In genomic region chr11:27363576-27364115, GRCh38 we compare ENCODE assay signal across 8 cellular contexts. TPM values are rescaled to one million over a fixed set of nuclear protein-coding genes. Genes with fewer than 3 reads are reported as not detected.
DNase-seq lines count a peak whose midpoint lies in the region; ATAC-seq, FAIRE-seq and TF ChIP-seq lines count a peak whose summit lies in the region.

No MANE protein-coding gene starts in this region.

- H3K27ac ChIP-seq in DOHH2 (ENCODE audit: low read depth, low read length), result no peak overlapping the region
- H3K27ac ChIP-seq in OCI-LY1 (ENCODE audit: low read depth, low read length, poor library complexity, severe bottlenecking), result no peak overlapping the region
- peak overlapping the region; percentile 2 to 78 (median 55) for H3K27ac ChIP-seq in pancreas

- peak in 2 of 4 donors; percentile 2 to 6 for ATAC-seq in pancreas
- no peak for ATAC-seq in HG02885 (IDR thresholded peaks at IDR 0.05; ENCODE audit: poor library complexity, unreplicated experiment)

- peaks cover 6% of the 10 kb centered on the region for H3K4me1 Mint-ChIP-seq in endothelial cell (ENCODE audit: unreplicated experiment)

- no peaks in the 10 kb centered on the region for H3F3A ChIP-seq in DOHH2 (ENCODE audit: control insufficient read depth, insufficient read depth)
- H3F3A ChIP-seq in OCI-LY1 (ENCODE audit: insufficient read depth, low read length), result no peaks in the 10 kb centered on the region

- peaks cover 23% of the 10 kb centered on the region for H3K4me1 ChIP-seq in DOHH2 (ENCODE audit: control insufficient read depth, low read length)
- H3K4me1 ChIP-seq in OCI-LY1 (ENCODE audit: insufficient read depth, low read length, severe bottlenecking), result peaks cover 25% of the 10 kb centered on the region
- peaks cover 6 to 23% (median 7%) of the 10 kb centered on the region in 3 donors for H3K4me1 ChIP-seq in pancreas

- H2AFZ ChIP-seq in OCI-LY1 (ENCODE audit: low read length), result peak overlapping the region; percentile 61

- H3K9me3 Mint-ChIP-seq in endothelial cell (ENCODE audit: unreplicated experiment), result no peaks in the 10 kb centered on the region

- H3K36me3 ChIP-seq in DOHH2 (ENCODE audit: control insufficient read depth, low read length), result no peaks in the 10 kb centered on the region; the same call in 1 of the 2 replicates
- no peaks in the 10 kb centered on the region for H3K36me3 ChIP-seq in OCI-LY1 (ENCODE audit: insufficient read depth, low read length)
- H3K36me3 ChIP-seq in pancreas, result peaks cover 0 to 5% (median 0%) of the 10 kb centered on the region in 3 donors

- no peaks in the 10 kb centered on the region for H3K36me3 Mint-ChIP-seq in endothelial cell (ENCODE audit: low read depth, unreplicated experiment)

- TF ChIP-seq CTCF in DOHH2 (IDR thresholded peaks at IDR 0.05; ENCODE audit: low read depth, low read length, poor library complexity, severe bottlenecking) (no peak), OCI-LY1 (IDR thresholded peaks at IDR 0.05; ENCODE audit: low read length) (no peak), endothelial cell (IDR thresholded peaks at IDR 0.05; ENCODE audit: unreplicated experiment) (no peak), pancreas (IDR thresholded peaks at IDR 0.05) (no peak)

- H3K4me2 ChIP-seq in DOHH2 (ENCODE audit: low read length) (peak overlapping the region; percentile 92), OCI-LY1 (ENCODE audit: low read length) (peak overlapping the region; percentile 84)

- intact Hi-C loops in pancreas (cut with DNase I), result no loop called here

- peak overlapping the region; percentile 91 for H3K4me3 ChIP-seq in DOHH2 (ENCODE audit: low read length)
- peak overlapping the region; percentile 90 for H3K4me3 ChIP-seq in OCI-LY1 (ENCODE audit: low read depth, low read length, poor library complexity, severe bottlenecking)
- H3K4me3 ChIP-seq in pancreas, result peak overlapping the region; percentile 51 to 76 (median 58)

- H3K9me2 ChIP-seq in DOHH2 (replicated peaks; ENCODE audit: control insufficient read depth, low read length) (no peaks in the 10 kb centered on the region), OCI-LY1 (ENCODE audit: low read depth, low read length) (no peaks in the 10 kb centered on the region)

- FAIRE-seq in pancreas (lab: Jason Lieb, UNC), result no peak

- H3K79me2 ChIP-seq in DOHH2 (ENCODE audit: control insufficient read depth, low read length) (peaks cover 36% of the 10 kb centered on the region), OCI-LY1 (ENCODE audit: insufficient read depth, low read length) (no peaks in the 10 kb centered on the region)

- H4K20me1 ChIP-seq in DOHH2 (ENCODE audit: control insufficient read depth, insufficient read depth, low read depth, low read length) (no peaks in the 10 kb centered on the region), OCI-LY1 (ENCODE audit: insufficient read depth, low read length) (no peaks in the 10 kb centered on the region)

- peak overlapping the region; percentile 86 for H3K9ac ChIP-seq in OCI-LY1 (ENCODE audit: low read length)

- H3K27me3 Mint-ChIP-seq in endothelial cell (ENCODE audit: unreplicated experiment), result peaks cover 3% of the 10 kb centered on the region

- no peak for DNase-seq in endothelial cell (ENCODE audit: low spot score)
- DNase-seq in pancreas, result no peak
- no peak for DNase-seq in SIG-M5 treated with dmso at 0.1 percent for 504 hours (lab: John Stamatoyannopoulos, UW; ENCODE audit: unreplicated experiment)
- DNase-seq in NCI-H526 (lab: John Stamatoyannopoulos, UW), result no peak
- no peak for DNase-seq in hypothalamus (lab: John Stamatoyannopoulos, UW)

- peak overlapping the region; percentile 88 for H3K4me3 Mint-ChIP-seq in endothelial cell (ENCODE audit: unreplicated experiment)

- H3K27me3 ChIP-seq in DOHH2 (ENCODE audit: control insufficient read depth, low read length) (no peaks in the 10 kb centered on the region), OCI-LY1 (ENCODE audit: insufficient read depth, low read length) (no peaks in the 10 kb centered on the region), pancreas (no peaks in the 10 kb centered on the region)

- WGBS in pancreas, 2 donors, result 25 to 27% methylated on average over 13 of the region's 13 CpGs

- H3K27ac Mint-ChIP-seq in endothelial cell (ENCODE audit: unreplicated experiment), result peak overlapping the region; percentile 98

- H3K9me3 ChIP-seq in DOHH2 (ENCODE audit: control insufficient read depth, insufficient read depth, low read length) (no peaks in the 10 kb centered on the region), OCI-LY1 (ENCODE audit: low read length) (no peaks in the 10 kb centered on the region), pancreas (no peaks in the 10 kb centered on the region)

RNA-seq across cellular contexts. Expression of gene CCDC34, which starts 0.6 kb away (rescaled TPM):
- total RNA-seq in endothelial cell (ENCODE audit: unreplicated experiment) (5.6 TPM), pancreas (1 to 10 TPM; 3.3 to 7.1 (median 4.1) TPM)
- polyA plus RNA-seq in pancreas, result 10 to 100 TPM in 1 of 2 donors, 1 to 10 TPM in 1; 4.8 to 10.1 TPM

Comparison
In these comparisons a context has a peak if more than half of its experiments do, and no peak if none do; other contexts are left out.
1. H3K27ac ChIP-seq: peak in pancreas (4 of 4); none in DOHH2 (single experiment) and OCI-LY1 (single experiment).
2. Peak in every context shown above with its lines, with median percentiles within 50 percentile points of each other: H3K4me3 ChIP-seq.